Comparison of ENCODE assay signal across 8 cellular contexts in the genomic region with DNA sequence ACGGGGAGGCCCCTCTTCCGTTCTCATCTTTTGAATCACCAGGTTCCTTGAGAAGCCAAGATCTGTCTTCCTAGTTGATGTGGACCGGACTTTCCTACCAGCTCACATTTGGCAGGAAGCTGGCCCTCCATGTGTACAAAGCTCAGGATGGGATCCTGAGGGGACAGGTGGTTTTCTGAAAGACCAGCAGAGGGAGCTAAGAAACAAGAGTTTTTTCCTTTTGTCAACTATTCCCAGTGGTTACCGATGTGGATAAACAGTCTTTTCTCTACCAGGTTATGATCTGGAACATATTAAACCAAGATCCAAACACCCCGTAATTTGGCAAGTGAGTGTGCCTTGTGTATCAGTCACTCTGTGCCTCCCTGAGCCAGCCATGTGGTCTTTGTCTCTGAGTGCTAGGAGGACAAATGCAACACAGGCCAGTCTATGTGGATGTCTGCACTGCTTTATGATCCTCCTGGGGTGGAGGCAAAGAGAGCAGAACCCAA. TPM values are rescaled to one million over a fixed set of nuclear protein-coding genes. Genes with fewer than 3 reads are reported as not detected.
DNase-seq lines count a peak whose midpoint lies in the region; ATAC-seq and TF ChIP-seq lines count a peak whose summit lies in the region.

No MANE protein-coding gene starts in this region.

- H3K36me3 Mint-ChIP-seq in activated naive CD4-positive, alpha-beta T cell treated with anti-CD3 and anti-CD28 coated beads, Interleukin-2, amount 50 U/mL, for 72 hours = peaks cover 4 to 5% of the 10 kb centered on the region in 2 donors

- H3K4me1 ChIP-seq in HCT116 (ENCODE audit: control insufficient read depth in 1 of 2, insufficient read depth in 2 of 2, low read length in 2 of 2) (no peaks in the 10 kb centered on the region), right cardiac atrium (ENCODE audit: control insufficient read depth, insufficient read depth, low read length) (no peaks in the 10 kb centered on the region), spleen (peaks cover under 1 to 34% (median 7%) of the 10 kb centered on the region in 6 donors)

- DNase-seq in DMS53 treated with DMSO at 0.1 percent for 48 hours (lab: John Stamatoyannopoulos, UW; ENCODE audit: unreplicated experiment) (peak; percentile 76), HCT116 (ENCODE audit: low read depth, low spot score) (peak; percentile 45), NCI-H226 (peak; percentile 39), right cardiac atrium (no peak), spleen (no peak)
- DNase-seq in activated naive CD4-positive, alpha-beta T cell treated with anti-CD3 and anti-CD28 coated beads, Interleukin-2, amount 50 U/mL, for 72 hours (ENCODE audit: low spot score in 2 of 2) = no peak

- H3K9ac ChIP-seq in HCT116 (ENCODE audit: low read length) = no peak overlapping the region

- peak overlapping the region; percentile 16 to 75 for H3K27ac Mint-ChIP-seq in activated naive CD4-positive, alpha-beta T cell treated with anti-CD3 and anti-CD28 coated beads, Interleukin-2, amount 50 U/mL, for 72 hours

- POLR2A ChIA-PET in HCT116 (lab: Charles Lee) = interaction anchor here (1.1 kb wide), 2 partner anchors 10 to 216 kb away, joined by 4 read pairs; no protein-coding TSS in a partner anchor

- H3K27ac ChIP-seq in HCT116 (ENCODE audit: low read depth, low read length) = no peak overlapping the region
- H3K27ac ChIP-seq in right cardiac atrium (ENCODE audit: low read length) = no peak overlapping the region
- no peak overlapping the region for H3K27ac ChIP-seq in spleen

- H3K79me2 ChIP-seq in HCT116 (ENCODE audit: insufficient read depth, low read length) = no peaks in the 10 kb centered on the region

- peaks cover 0 to 10% of the 10 kb centered on the region in 2 donors for H3K9me3 Mint-ChIP-seq in activated naive CD4-positive, alpha-beta T cell treated with anti-CD3 and anti-CD28 coated beads, Interleukin-2, amount 50 U/mL, for 72 hours

- peak overlapping the region; percentile 31; the same call in 1 of the 2 replicates for H3K4me2 ChIP-seq in HCT116 (ENCODE audit: low read length)

- H3K9me2 ChIP-seq in HCT116 (ENCODE audit: insufficient read depth) = no peaks in the 10 kb centered on the region

- 8% methylated on average over 5 of the region's 5 CpGs for WGBS in right cardiac atrium
- WGBS in spleen, 5 donors = 9 to 19% (median 11%) methylated on average over 5 of the region's 5 CpGs

- peak; percentile 98 for ATAC-seq in HCT116
- peak; percentile 77 to 91 for ATAC-seq in activated naive CD4-positive, alpha-beta T cell treated with anti-CD3 and anti-CD28 coated beads, Interleukin-2, amount 50 U/mL, for 72 hours
- peak; percentile 71 to 84 for ATAC-seq in right cardiac atrium
- ATAC-seq in GM19397 (IDR thresholded peaks at IDR 0.05; ENCODE audit: unreplicated experiment) = no peak
- ATAC-seq in HG02884 (IDR thresholded peaks at IDR 0.05; ENCODE audit: unreplicated experiment) = no peak

- H3K9me3 ChIP-seq in HCT116 (ENCODE audit: control insufficient read depth in 1 of 2, insufficient read depth in 1 of 2, low read depth in 1 of 2, low read length in 2 of 2) = no peaks in the 10 kb centered on the region
- no peaks in the 10 kb centered on the region for H3K9me3 ChIP-seq in right cardiac atrium (ENCODE audit: control insufficient read depth, low read length)
- H3K9me3 ChIP-seq in spleen = no peaks in the 10 kb centered on the region

- TF ChIP-seq RAD21 in HCT116 (IDR thresholded peaks at IDR 0.05; ENCODE audit: low read depth) = peak; percentile 77

- no peak overlapping the region for H3K4me3 ChIP-seq in HCT116 (replicated peaks in 1 of 2; ENCODE audit: low read depth in 1 of 2, low read length in 2 of 2)
- H3K4me3 ChIP-seq in right cardiac atrium (ENCODE audit: low read length) = no peak overlapping the region
- H3K4me3 ChIP-seq in spleen = no peak overlapping the region

- BruUV-seq in HCT116 (replicated peaks; lab: Mats Ljungman, UMichigan) = no TSS peak

- CTCF ChIA-PET in HCT116 (lab: Charles Lee) = interaction anchor here (0.7 to 4.6 kb wide), 25 partner anchors 9 to 268 kb away, joined by 3 to 81 read pairs (median 7); partner anchors contain the start of genes APLF and FBXO48

- TF ChIP-seq POLR2A in HCT116 (IDR thresholded peaks at IDR 0.05; ENCODE audit: borderline replicate concordance, extremely low read depth, insufficient read depth, insufficient read length) (no peak), spleen (IDR thresholded peaks at IDR 0.05) (no peak)

- H2AFZ ChIP-seq in HCT116 (ENCODE audit: low read depth, low read length, poor library complexity, severe bottlenecking) = peak overlapping the region; percentile 34

- H3K36me3 ChIP-seq in HCT116 (ENCODE audit: control insufficient read depth in 1 of 2, insufficient read depth in 2 of 2, low read length in 2 of 2) = no peaks in the 10 kb centered on the region
- no peaks in the 10 kb centered on the region for H3K36me3 ChIP-seq in spleen

- intact Hi-C loops in HCT116 (cut with micrococcal nuclease) = loop anchor here (1.0 to 2.0 kb wide), 2 partner anchors 127 to 216 kb away; no protein-coding TSS in a partner anchor
- intact Hi-C loops in right cardiac atrium (cut with DNase I) = loop anchor here in 3 of 4 donors (5.0 to 10.0 kb wide), 3 partner anchors 203 to 218 kb away; no protein-coding TSS in a partner anchor
- intact Hi-C loops in spleen (cut with DNase I; ENCODE audit: low total_unique reads) = loop anchor here (5.0 kb wide), 1 partner anchor 218 kb away; no protein-coding TSS in a partner anchor

- no peaks in the 10 kb centered on the region for H4K20me1 ChIP-seq in HCT116 (ENCODE audit: insufficient read depth)

- TF ChIP-seq CTCF in HCT116 (IDR thresholded peaks at IDR 0.05 in 2 of 3, conservative IDR thresholded peaks at IDR 0.05 in 1 of 3; ENCODE audit: borderline replicate concordance in 1 of 3, insufficient read depth in 1 of 3, low read depth in 2 of 3, low read length in 2 of 3) (peak; percentile 63 to 78 (median 77)), spleen (IDR thresholded peaks at IDR 0.05 in 8 of 11, conservative IDR thresholded peaks at IDR 0.05 in 3 of 11) (peak; percentile 58 to 85 (median 79))

- RAD21 ChIA-PET in HCT116 (lab: Charles Lee; ENCODE audit: low non-redundant PET in 1 of 2, low total read pairs in 2 of 2, uncharacterized antibody in 2 of 2, unreplicated experiment in 2 of 2) = interaction anchor here (0.7 to 1.3 kb wide), 4 partner anchors 42 to 222 kb away, joined by 3 to 9 read pairs (median 4); no protein-coding TSS in a partner anchor

- no peaks in the 10 kb centered on the region for H3K27me3 ChIP-seq in HCT116 (ENCODE audit: insufficient read depth, low read length)
- H3K27me3 ChIP-seq in right cardiac atrium (ENCODE audit: control insufficient read depth, insufficient read depth) = no peaks in the 10 kb centered on the region
- H3K27me3 ChIP-seq in spleen (replicated peaks in 1 of 7) = no peaks in the 10 kb centered on the region

TF ChIP-seq in HCT116, 20 proteins besides CTCF, POLR2A, EP300 and RAD21:
- TF ChIP-seq CBX3 (IDR thresholded peaks at IDR 0.05; ENCODE audit: low read depth) (0 out of 2 replicates have a peak, but pooled peaks have one; percentile 13), JUND (IDR thresholded peaks at IDR 0.05) (no peak), YY1 (IDR thresholded peaks at IDR 0.05; ENCODE audit: extremely low read depth, insufficient replicate concordance, low read depth, low read length) (no peak)
- TF ChIP-seq, protein P1, sequence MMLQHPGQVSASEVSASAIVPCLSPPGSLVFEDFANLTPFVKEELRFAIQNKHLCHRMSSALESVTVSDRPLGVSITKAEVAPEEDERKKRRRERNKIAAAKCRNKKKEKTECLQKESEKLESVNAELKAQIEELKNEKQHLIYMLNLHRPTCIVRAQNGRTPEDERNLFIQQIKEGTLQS (IDR thresholded peaks at IDR 0.05) = no peak

RNA-seq across cellular contexts. Expression of gene ARHGAP25, which starts 25.1 kb away (rescaled TPM):
- total RNA-seq in HCT116 (2021; ENCODE audit: unreplicated experiment) = 0.27 TPM
- 0.10 TPM in 1 of 2 replicates, not detected in the other for polyA plus RNA-seq in HCT116 (2012)
- 10 to 100 TPM; 37.7 to 43.0 TPM for total RNA-seq in activated naive CD4-positive, alpha-beta T cell treated with anti-CD3 and anti-CD28 coated beads, Interleukin-2, amount 50 U/mL, for 72 hours
- total RNA-seq in right cardiac atrium = 1 to 10 TPM; 7.8 to 9.7 (median 9.1) TPM
- polyA plus RNA-seq in right cardiac atrium = 5.9 TPM
- 100 to 1,000 TPM; 119 to 173 (median 144) TPM for total RNA-seq in spleen
- polyA plus RNA-seq in spleen = 100 to 1,000 TPM in 2 of 3 donors, 10 to 100 TPM in 1; 72.0 to 111 (median 103) TPM

Comparison
In these comparisons a context has a peak if more than half of its experiments do, and no peak if none do; other contexts are left out.
1. DNase-seq: peak in DMS53 treated with DMSO at 0.1 percent for 48 hours (single experiment), HCT116 (single experiment) and NCI-H226 (single experiment); none in activated naive CD4-positive, alpha-beta T cell treated with anti-CD3 and anti-CD28 coated beads, Interleukin-2, amount 50 U/mL, for 72 hours (0 of 2), right cardiac atrium (0 of 3) and spleen (single experiment).
2. ATAC-seq: peak in HCT116 (single experiment), activated naive CD4-positive, alpha-beta T cell treated with anti-CD3 and anti-CD28 coated beads, Interleukin-2, amount 50 U/mL, for 72 hours (2 of 2) and right cardiac atrium (2 of 2); none in GM19397 (single experiment) and HG02884 (single experiment).